Comparison of ENCODE assay signal across 8 cellular contexts in the genomic region with DNA sequence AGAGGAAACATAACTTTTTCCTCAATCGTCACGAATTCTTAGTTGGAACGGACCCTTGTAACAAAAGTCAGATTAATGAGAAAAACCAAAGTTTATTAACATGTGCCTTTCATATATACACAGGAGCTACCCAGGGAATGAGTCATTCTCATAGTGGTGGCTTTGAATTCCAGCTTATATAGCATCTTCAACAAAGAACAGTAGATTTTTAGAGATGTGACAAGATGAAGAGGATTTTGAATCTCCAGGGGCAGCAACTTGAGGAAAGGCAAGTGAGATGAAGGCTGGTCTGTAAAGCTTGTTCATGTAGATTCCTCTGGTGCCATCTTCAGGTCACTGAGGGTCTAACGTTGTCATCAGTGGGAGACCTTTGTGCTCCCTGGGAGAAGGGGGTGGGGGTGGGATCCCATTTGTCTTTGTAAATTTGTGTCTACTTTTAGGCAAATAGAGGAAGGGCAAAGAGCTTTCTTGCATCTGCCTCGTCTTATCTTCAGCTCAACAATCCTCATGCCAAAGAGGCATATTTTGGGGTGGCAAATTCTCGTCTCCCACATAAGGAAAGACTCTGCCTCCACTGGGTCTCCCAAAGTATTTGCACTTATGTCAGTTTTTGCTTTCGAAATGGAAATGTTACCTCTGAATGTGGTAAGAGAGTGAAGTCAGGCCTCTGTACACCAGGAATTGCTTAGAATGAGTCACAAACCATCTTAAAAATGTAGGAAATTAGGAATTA. TPM values are rescaled to one million over a fixed set of nuclear protein-coding genes. Genes with fewer than 3 reads are reported as not detected.
DNase-seq lines count a peak whose midpoint lies in the region; ATAC-seq and TF ChIP-seq lines count a peak whose summit lies in the region.

No MANE protein-coding gene starts in this region.

- no TSS peak for BruUV-seq in Caco-2 (replicated peaks; lab: Mats Ljungman, UMichigan)

- peak overlapping the region; percentile 80 for H4K8ac ChIP-seq in mesenchymal stem cell (ENCODE audit: low read length)

- TF ChIP-seq CTCF in Caco-2 (IDR thresholded peaks at IDR 0.05; ENCODE audit: insufficient read depth in 1 of 2, low read depth in 1 of 2, low read length in 1 of 2, severe bottlenecking in 1 of 2, unreplicated experiment in 1 of 2) (peak; percentile 40 to 48), HL-60 (IDR thresholded peaks at IDR 0.05; ENCODE audit: insufficient read depth, low read length) (no peak)
- peak; percentile 34 for TF ChIP-seq CTCF in activated CD8-positive, alpha-beta T cell treated with anti-CD3 and anti-CD28 coated beads for 36 hours (IDR thresholded peaks at IDR 0.05)

- H3K36me3 ChIP-seq in Caco-2 (ENCODE audit: control insufficient read depth, insufficient read depth, low read length) (no peaks in the 10 kb centered on the region), mesenchymal stem cell (ENCODE audit: control insufficient read depth in 1 of 2, insufficient read depth in 2 of 2, low read depth in 1 of 2, low read length in 2 of 2) (no peaks in the 10 kb centered on the region)

- H3K4me3 ChIP-seq in Caco-2 (ENCODE audit: low read depth, low read length) = no peak overlapping the region
- H3K4me3 ChIP-seq in HL-60 (replicated peaks; ENCODE audit: insufficient read depth, low read length) = no peak overlapping the region
- peak overlapping the region in 1 of 2 experiments; percentile 17 for H3K4me3 ChIP-seq in mesenchymal stem cell (ENCODE audit: insufficient read depth in 1 of 2, low read depth in 1 of 2, low read length in 2 of 2)

- no peak overlapping the region for H3K27ac Mint-ChIP-seq in Caco-2 (ENCODE audit: unreplicated experiment)
- no peak overlapping the region for H3K27ac Mint-ChIP-seq in activated CD8-positive, alpha-beta T cell treated with anti-CD3 and anti-CD28 coated beads for 36 hours
- no peak overlapping the region for H3K27ac Mint-ChIP-seq in activated CD4-positive, alpha-beta memory T cell treated with anti-CD3 and anti-CD28 coated beads, Interleukin-2, amount 10 ng/mL, durations not matched to agents 7 days and 5 days

- H3K27me3 ChIP-seq in Caco-2 (replicated peaks; ENCODE audit: control insufficient read depth, insufficient read depth, low read length) (no peaks in the 10 kb centered on the region), HL-60 (ENCODE audit: insufficient read depth, poor library complexity, severe bottlenecking) (no peaks in the 10 kb centered on the region), mesenchymal stem cell (ENCODE audit: control insufficient read depth in 1 of 2, insufficient read depth in 1 of 2, low read length in 2 of 2) (no peaks in the 10 kb centered on the region)

- peak overlapping the region in 1 of 2 experiments; percentile 82 for H3K4ac ChIP-seq in mesenchymal stem cell (ENCODE audit: low read depth in 1 of 2, low read length in 2 of 2)

- peak overlapping the region; percentile 87 for H4K91ac ChIP-seq in mesenchymal stem cell (ENCODE audit: low read length)

- H2BK120ac ChIP-seq in mesenchymal stem cell (ENCODE audit: low read depth, low read length) = peak overlapping the region; percentile 64

- POLR2A ChIA-PET in Caco-2 (lab: Charles Lee) = interaction anchor here (0.6 kb wide), 1 partner anchor 10 kb away, joined by 8 read pairs; no protein-coding TSS in a partner anchor
- POLR2A ChIA-PET in activated CD8-positive, alpha-beta T cell treated with anti-CD3 and anti-CD28 coated beads for 36 hours (lab: Charles Lee) = interaction anchor here (0.8 kb wide), 1 partner anchor 141 kb away, joined by 4 read pairs; no protein-coding TSS in a partner anchor
- POLR2A ChIA-PET in activated CD4-positive, alpha-beta memory T cell treated with anti-CD3 and anti-CD28 coated beads, Interleukin-2, amount 10 ng/mL, durations not matched to agents 7 days and 5 days (lab: Charles Lee) = interaction anchor here (0.6 to 3.4 kb wide), 3 partner anchors 14 to 79 kb away, joined by 3 to 14 read pairs (median 5); a partner anchor contains a TSS

- H3K4me1 ChIP-seq in Caco-2 = peaks cover 9% of the 10 kb centered on the region; the same call in 1 of the 2 replicates
- H3K4me1 ChIP-seq in mesenchymal stem cell (ENCODE audit: control insufficient read depth, insufficient read depth, low read depth, low read length) = peaks cover 12% of the 10 kb centered on the region

- H3K4me2 ChIP-seq in mesenchymal stem cell (ENCODE audit: low read length, poor library complexity, severe bottlenecking) = no peak overlapping the region

- ATAC-seq in activated CD8-positive, alpha-beta T cell treated with anti-CD3 and anti-CD28 coated beads for 36 hours = peak; percentile 39
- ATAC-seq in GM19455 (IDR thresholded peaks at IDR 0.05; ENCODE audit: unreplicated experiment) = no peak

- H3K27ac ChIP-seq in HL-60 (replicated peaks) = peak overlapping the region; percentile 30
- H3K27ac ChIP-seq in mesenchymal stem cell (ENCODE audit: low read length, poor library complexity, severe bottlenecking) = peak overlapping the region; percentile 98

- H3K27me3 Mint-ChIP-seq in Caco-2 (ENCODE audit: insufficient read depth, unreplicated experiment) = no peaks in the 10 kb centered on the region
- H3K27me3 Mint-ChIP-seq in activated CD8-positive, alpha-beta T cell treated with anti-CD3 and anti-CD28 coated beads for 36 hours = peaks cover 11% of the 10 kb centered on the region
- peaks cover 6% of the 10 kb centered on the region for H3K27me3 Mint-ChIP-seq in activated CD4-positive, alpha-beta memory T cell treated with anti-CD3 and anti-CD28 coated beads, Interleukin-2, amount 10 ng/mL, durations not matched to agents 7 days and 5 days

- peak overlapping the region; percentile 74 for H2BK5ac ChIP-seq in mesenchymal stem cell (ENCODE audit: low read depth, low read length, poor library complexity, severe bottlenecking)

- H3K4me1 Mint-ChIP-seq in Caco-2 (ENCODE audit: low read depth, unreplicated experiment) = no peaks in the 10 kb centered on the region
- H3K4me1 Mint-ChIP-seq in activated CD8-positive, alpha-beta T cell treated with anti-CD3 and anti-CD28 coated beads for 36 hours (ENCODE audit: low read depth) = peaks cover 14% of the 10 kb centered on the region
- H3K4me1 Mint-ChIP-seq in activated CD4-positive, alpha-beta memory T cell treated with anti-CD3 and anti-CD28 coated beads, Interleukin-2, amount 10 ng/mL, durations not matched to agents 7 days and 5 days = peaks cover 33% of the 10 kb centered on the region

- no peaks in the 10 kb centered on the region for H3K9me3 Mint-ChIP-seq in Caco-2 (ENCODE audit: unreplicated experiment)
- no peaks in the 10 kb centered on the region for H3K9me3 Mint-ChIP-seq in activated CD8-positive, alpha-beta T cell treated with anti-CD3 and anti-CD28 coated beads for 36 hours
- no peaks in the 10 kb centered on the region for H3K9me3 Mint-ChIP-seq in activated CD4-positive, alpha-beta memory T cell treated with anti-CD3 and anti-CD28 coated beads, Interleukin-2, amount 10 ng/mL, durations not matched to agents 7 days and 5 days

- intact Hi-C loops in Caco-2 (cut with micrococcal nuclease; ENCODE audit: unreplicated experiment) = loop anchor here (1.0 to 5.0 kb wide), 2 partner anchors 18 to 157 kb away; no protein-coding TSS in a partner anchor
- intact Hi-C loops in activated CD8-positive, alpha-beta T cell treated with anti-CD3 and anti-CD28 coated beads for 36 hours (cut with micrococcal nuclease) = no loop called here

- H3K23ac ChIP-seq in mesenchymal stem cell (ENCODE audit: low read length in 2 of 2) = no peak overlapping the region

- 24% methylated on average over 3 of the region's 7 CpGs for WGBS in mesenchymal stem cell

- CTCF ChIA-PET in Caco-2 (lab: Charles Lee) = interaction anchor here (0.6 to 1.6 kb wide), 10 partner anchors 10 to 185 kb away, joined by 3 to 13 read pairs (median 5); no protein-coding TSS in a partner anchor
- CTCF ChIA-PET in activated CD8-positive, alpha-beta T cell treated with anti-CD3 and anti-CD28 coated beads for 36 hours (lab: Charles Lee) = interaction anchor here (1.2 to 6.4 kb wide), 7 partner anchors 9 to 155 kb away, joined by 4 to 66 read pairs (median 8); no protein-coding TSS in a partner anchor
- CTCF ChIA-PET in activated CD4-positive, alpha-beta memory T cell treated with anti-CD3 and anti-CD28 coated beads, Interleukin-2, amount 10 ng/mL, durations not matched to agents 7 days and 5 days (lab: Charles Lee) = interaction anchor here (0.6 to 7.4 kb wide), 11 partner anchors 9 to 601 kb away, joined by 3 to 95 read pairs (median 4); no protein-coding TSS in a partner anchor

- H3K4me3 Mint-ChIP-seq in Caco-2 (ENCODE audit: unreplicated experiment) = no peak overlapping the region
- no peak overlapping the region for H3K4me3 Mint-ChIP-seq in activated CD8-positive, alpha-beta T cell treated with anti-CD3 and anti-CD28 coated beads for 36 hours
- H3K4me3 Mint-ChIP-seq in activated CD4-positive, alpha-beta memory T cell treated with anti-CD3 and anti-CD28 coated beads, Interleukin-2, amount 10 ng/mL, durations not matched to agents 7 days and 5 days = no peak overlapping the region

- peak overlapping the region; percentile 74 for H3K9ac ChIP-seq in mesenchymal stem cell (ENCODE audit: low read length)

- peak overlapping the region; percentile 37 to 91 for H3K18ac ChIP-seq in mesenchymal stem cell (ENCODE audit: low read depth in 1 of 2, low read length in 2 of 2)

- H2BK15ac ChIP-seq in mesenchymal stem cell (ENCODE audit: low read depth, poor library complexity, severe bottlenecking) = no peak overlapping the region

- no peaks in the 10 kb centered on the region for H3K79me1 ChIP-seq in mesenchymal stem cell (replicated peaks; ENCODE audit: low read length, poor library complexity, severe bottlenecking)

- peak overlapping the region; percentile 98 for H2AK5ac ChIP-seq in mesenchymal stem cell (ENCODE audit: low read length, severe bottlenecking)

- no peak overlapping the region for H3K14ac ChIP-seq in mesenchymal stem cell (ENCODE audit: low read length in 2 of 2)

- no peak overlapping the region for H2AFZ ChIP-seq in mesenchymal stem cell (ENCODE audit: low read depth, low read length)

- peak overlapping the region; percentile 74 to 87 for H2BK12ac ChIP-seq in mesenchymal stem cell (ENCODE audit: low read length in 2 of 2)

- H3K36me3 Mint-ChIP-seq in Caco-2 (ENCODE audit: insufficient read depth, unreplicated experiment) = no peaks in the 10 kb centered on the region
- no peaks in the 10 kb centered on the region for H3K36me3 Mint-ChIP-seq in activated CD8-positive, alpha-beta T cell treated with anti-CD3 and anti-CD28 coated beads for 36 hours (ENCODE audit: low read depth)
- no peaks in the 10 kb centered on the region for H3K36me3 Mint-ChIP-seq in activated CD4-positive, alpha-beta memory T cell treated with anti-CD3 and anti-CD28 coated beads, Interleukin-2, amount 10 ng/mL, durations not matched to agents 7 days and 5 days (ENCODE audit: low read depth)

- no peaks in the 10 kb centered on the region for H3K9me3 ChIP-seq in Caco-2
- no peaks in the 10 kb centered on the region for H3K9me3 ChIP-seq in mesenchymal stem cell (ENCODE audit: control insufficient read depth, low read length)

- DNase-seq in Caco-2 (peak; percentile 56 to 59), HL-60 (ENCODE audit: low read depth in 1 of 2, low spot score in 1 of 2) (peak in 1 of 2 experiments; percentile 39), mesenchymal stem cell (peak; percentile 92), retina (no peak)
- DNase-seq in activated CD8-positive, alpha-beta T cell treated with anti-CD3 and anti-CD28 coated beads for 36 hours = peak; percentile 42
- no peak for DNase-seq in activated CD4-positive, alpha-beta memory T cell treated with anti-CD3 and anti-CD28 coated beads, Interleukin-2, amount 10 ng/mL, durations not matched to agents 7 days and 5 days
- no peak for DNase-seq in effector CD8-positive, alpha-beta T cell (lab: John Stamatoyannopoulos, UW)

RNA-seq across cellular contexts. Expression of a gene that starts 29.5 kb away (rescaled TPM):
- total RNA-seq in Caco-2 (2022) = 1.1 TPM in 1 of 2 replicates, not detected in the other
- total RNA-seq in activated CD8-positive, alpha-beta T cell treated with anti-CD3 and anti-CD28 coated beads for 36 hours = not detected
- polyA plus RNA-seq in mesenchymal stem cell (2013, experiment 1 of 2) = 0.51 TPM
- 0.70 TPM for polyA plus RNA-seq in mesenchymal stem cell (2013, experiment 2 of 2)
- not detected for total RNA-seq in activated CD4-positive, alpha-beta memory T cell treated with anti-CD3 and anti-CD28 coated beads, Interleukin-2, amount 10 ng/mL, durations not matched to agents 7 days and 5 days

Comparison
In these comparisons a context has a peak if more than half of its experiments do, and no peak if none do; other contexts are left out.
1. DNase-seq: peak in Caco-2 (2 of 2), activated CD8-positive, alpha-beta T cell treated with anti-CD3 and anti-CD28 coated beads for 36 hours (single experiment) and mesenchymal stem cell (single experiment); none in activated CD4-positive, alpha-beta memory T cell treated with anti-CD3 and anti-CD28 coated beads, Interleukin-2, amount 10 ng/mL, durations not matched to agents 7 days and 5 days (single experiment), effector CD8-positive, alpha-beta T cell (single experiment) and retina (single experiment).